Comparison of ENCODE assay signal across 21 cellular contexts in genomic region chr7:128701062-128701785, GRCh38. TPM values are rescaled to one million over a fixed set of nuclear protein-coding genes. Genes with fewer than 3 reads are reported as not detected.
"Had no signal": no experiment of that assay in that cellular context is flagged by ENCODE, and none has a peak within 500 bp of the region (broad histone marks: within the 10 kb centered on the region; RNA-seq: fewer than 3 reads in every experiment).

No MANE protein-coding gene starts in this region.

- H3K4me3 ChIP-seq: left ventricle myocardium inferior, mucosa of descending colon, pancreas, skin epidermis, tibial nerve had no signal

- ATAC-seq: activated naive CD8-positive, alpha-beta T cell treated with anti-CD3 and anti-CD28 coated beads, Interleukin-2, amount 50 U/mL, for 24 hours; mucosa of descending colon; naive thymus-derived CD4-positive, alpha-beta T cell; pancreas had no signal

- H3K27ac Mint-ChIP-seq: activated naive CD4-positive, alpha-beta T cell treated with anti-CD3 and anti-CD28 coated beads for 36 hours; activated naive CD8-positive, alpha-beta T cell treated with anti-CD3 and anti-CD28 coated beads, Interleukin-2, amount 50 U/mL, for 24 hours; activated T-helper 2 cell treated with anti-CD3 and anti-CD28 coated beads, Interferon-gamma antibody, Interleukin-2, Interleukin-4, amounts not matched to agents 10 μg/mL and 5 μg/mL and 100 μg/mL, durations not matched to agents 14 hours and 24 hours and 36 hours; dendritic cell treated with granulocyte-macrophage colony-stimulating factor and Interleukin-4, amounts not matched to agents 40 ng/mL and 50 ng/mL, for 4 days; memory B cell; naive thymus-derived CD4-positive, alpha-beta T cell had no signal

- H3K27ac ChIP-seq: left ventricle myocardium inferior, pancreas, skin epidermis, tibial nerve had no signal

- H3K4me3 Mint-ChIP-seq: activated naive CD4-positive, alpha-beta T cell treated with anti-CD3 and anti-CD28 coated beads for 36 hours; activated naive CD8-positive, alpha-beta T cell treated with anti-CD3 and anti-CD28 coated beads, Interleukin-2, amount 50 U/mL, for 24 hours; dendritic cell treated with granulocyte-macrophage colony-stimulating factor and Interleukin-4, amounts not matched to agents 40 ng/mL and 50 ng/mL, for 4 days; memory B cell; naive thymus-derived CD4-positive, alpha-beta T cell had no signal

- H3K9me3 ChIP-seq: left ventricle myocardium inferior, mucosa of descending colon, pancreas, tibial nerve had no signal

- H3K36me3 ChIP-seq: left ventricle myocardium inferior, pancreas, tibial nerve had no signal

- H3K36me3 Mint-ChIP-seq: memory B cell had no signal

- H3K9me3 Mint-ChIP-seq: activated naive CD4-positive, alpha-beta T cell treated with anti-CD3 and anti-CD28 coated beads for 36 hours; activated naive CD8-positive, alpha-beta T cell treated with anti-CD3 and anti-CD28 coated beads, Interleukin-2, amount 50 U/mL, for 24 hours; activated T-helper 2 cell treated with anti-CD3 and anti-CD28 coated beads, Interferon-gamma antibody, Interleukin-2, Interleukin-4, amounts not matched to agents 10 μg/mL and 5 μg/mL and 100 μg/mL, durations not matched to agents 14 hours and 24 hours and 36 hours; dendritic cell treated with granulocyte-macrophage colony-stimulating factor and Interleukin-4, amounts not matched to agents 40 ng/mL and 50 ng/mL, for 4 days; memory B cell had no signal

- DNase-seq: activated CD4-positive, CD25-positive, alpha-beta regulatory T cell treated with anti-CD3 and anti-CD28 coated beads, Interleukin-2, amount 50 U/mL, for 72 hours; activated naive CD4-positive, alpha-beta T cell treated with anti-CD3 and anti-CD28 coated beads for 36 hours; activated naive CD8-positive, alpha-beta T cell treated with anti-CD3 and anti-CD28 coated beads, Interleukin-2, amount 50 U/mL, for 24 hours; activated T-cell treated with anti-CD3 and anti-CD28 coated beads for 4 hours; aorta; effector memory CD4-positive, alpha-beta T cell; kidney; left ventricle myocardium inferior; mucosa of descending colon; naive thymus-derived CD4-positive, alpha-beta T cell; pancreas; stimulated activated CD4-positive, alpha-beta T cell treated with anti-CD3 and anti-CD28 coated beads, Interleukin-15, amount 100 ng/mL, for 24 hours; stimulated activated CD4-positive, alpha-beta T cell treated with anti-CD3 and anti-CD28 coated beads, Interleukin-4, amount 100 ng/mL, for 1 hour; stimulated activated naive CD4-positive, alpha-beta T cell; T-helper 9 cell had no signal

RNA-seq across cellular contexts. Expression of gene GARIN1A, which starts 29.1 kb away (rescaled TPM):
- total RNA-seq: activated naive CD4-positive, alpha-beta T cell treated with anti-CD3 and anti-CD28 coated beads for 36 hours; epithelial cell of proximal tubule had no signal
- polyA plus RNA-seq: naive thymus-derived CD4-positive, alpha-beta T cell had no signal
